ENCODE assay signal across 18 cellular contexts in the genomic region with DNA sequence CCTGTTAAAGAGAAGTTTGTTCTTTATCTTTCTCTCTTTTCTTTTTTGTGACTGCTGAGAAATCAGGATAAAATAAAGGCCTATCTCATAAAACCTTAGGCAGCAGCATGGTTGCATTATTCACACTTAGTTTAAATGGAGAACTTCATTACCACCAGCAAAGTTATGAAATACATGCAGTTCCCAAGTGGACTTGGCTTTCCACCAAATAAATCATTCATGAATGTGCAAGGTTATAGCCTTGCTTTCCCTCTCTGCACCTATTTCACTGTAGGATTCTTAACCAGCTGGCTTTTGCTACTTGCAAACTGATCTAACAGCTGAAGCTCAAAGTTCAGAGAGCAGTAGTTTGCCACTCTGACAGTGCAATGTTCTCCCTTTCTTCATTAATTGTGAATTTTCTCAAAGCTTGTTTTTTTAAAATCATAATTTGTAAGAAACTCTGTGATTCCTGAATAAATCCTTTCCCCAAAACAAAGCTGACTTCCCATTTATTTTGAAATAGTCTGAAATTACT.
A peak's percentile ranks its signal among the peaks of the same experiment; 100 is the strongest.
DNase-seq lines count a peak whose midpoint lies in the region; ATAC-seq, FAIRE-seq and TF ChIP-seq lines count a peak whose summit lies in the region.
"Had no signal": no experiment of that assay in that cellular context is flagged by ENCODE, and none has a peak within 500 bp of the region (broad histone marks: within the 10 kb centered on the region; RNA-seq: fewer than 3 reads in every experiment).

No MANE protein-coding gene starts in this region.

- H2AFZ ChIP-seq in PC-3 (ENCODE audit: low read length) = no peak overlapping the region

- H2BK5ac ChIP-seq in mesendoderm (ENCODE audit: low read length) = no peak overlapping the region

- no peak overlapping the region for H3K56ac ChIP-seq in mesendoderm (ENCODE audit: low read length)

- no peak for ATAC-seq in PC-3
- ATAC-seq: A549, GM12878, HCT116, K562 had no signal

- no peak for FAIRE-seq in bronchial epithelial cell (lab: Jason Lieb, UNC)
- FAIRE-seq: A549, GM12878, K562 had no signal

- no peaks in the 10 kb centered on the region for H3K79me1 ChIP-seq in mesendoderm (ENCODE audit: low read length)

- H3K23ac ChIP-seq in mesendoderm (ENCODE audit: low read length) = no peak overlapping the region

- BruUV-seq in A673 (replicated peaks; lab: Mats Ljungman, UMichigan) (no TSS peak), PC-3 (replicated peaks; lab: Mats Ljungman, UMichigan) (no TSS peak)

- H3K27ac ChIP-seq in A673 (ENCODE audit: low read depth, low read length, poor library complexity, severe bottlenecking) (peak overlapping the region; percentile 42), mesendoderm (ENCODE audit: low read depth, low read length) (no peak overlapping the region), PC-3 (ENCODE audit: low read length) (no peak overlapping the region)
- H3K27ac ChIP-seq: A549, HL-60 had no signal

- H3K9me3 ChIP-seq in A673 (ENCODE audit: low read depth, low read length, poor library complexity, severe bottlenecking) (no peaks in the 10 kb centered on the region), PC-3 (ENCODE audit: low read length) (no peaks in the 10 kb centered on the region)
- H3K9me3 ChIP-seq: A549, Caco-2 had no signal

- H4K20me1 ChIP-seq in PC-3 (ENCODE audit: low read length) = no peaks in the 10 kb centered on the region

- intact Hi-C loops in A673 (cut with micrococcal nuclease; ENCODE audit: unreplicated experiment) = no loop called here
- intact Hi-C loops in PC-3 (cut with micrococcal nuclease) = no loop called here

- POLR2A ChIA-PET in A673 (lab: Charles Lee; ENCODE audit: low non-redundant PET) = no interaction called here
- POLR2A ChIA-PET in PC-3 (lab: Charles Lee; ENCODE audit: unreplicated experiment) = no interaction called here

- H3K4me3 ChIP-seq in A673 (ENCODE audit: low read depth, low read length, poor library complexity, severe bottlenecking) (no peak overlapping the region), bronchial epithelial cell (ENCODE audit: low read depth, low read length) (no peak overlapping the region), mesendoderm (ENCODE audit: low read length) (no peak overlapping the region), PC-3 (ENCODE audit: low read length) (no peak overlapping the region)
- H3K4me3 ChIP-seq: A549, GM12878, K562 had no signal

- H3K4me1 ChIP-seq in A673 (ENCODE audit: insufficient read depth, low read length, poor library complexity, severe bottlenecking) (peaks cover 6% of the 10 kb centered on the region), mesendoderm (ENCODE audit: control insufficient read depth, low read depth, low read length) (no peaks in the 10 kb centered on the region), PC-3 (ENCODE audit: insufficient read depth, low read length) (no peaks in the 10 kb centered on the region)
- H3K4me1 ChIP-seq: A549, Caco-2 had no signal

- H3F3A ChIP-seq in PC-3 (ENCODE audit: low read length, unreplicated experiment) = no peaks in the 10 kb centered on the region

- no peaks in the 10 kb centered on the region for H3K27me3 ChIP-seq in A673 (replicated peaks; ENCODE audit: insufficient read depth, low read depth, low read length, poor library complexity)
- no peaks in the 10 kb centered on the region for H3K27me3 ChIP-seq in bronchial epithelial cell (ENCODE audit: control insufficient read depth, insufficient read depth, low read length)
- no peaks in the 10 kb centered on the region for H3K27me3 ChIP-seq in mesendoderm (ENCODE audit: insufficient read depth, low read length, poor library complexity)
- H3K27me3 ChIP-seq in PC-3 (ENCODE audit: low read length) = no peaks in the 10 kb centered on the region

- no peak overlapping the region for H2AK5ac ChIP-seq in mesendoderm (ENCODE audit: low read length)

- no peaks in the 10 kb centered on the region for H3K36me3 ChIP-seq in A673 (ENCODE audit: insufficient read depth, low read length, poor library complexity, severe bottlenecking)
- H3K36me3 ChIP-seq in bronchial epithelial cell (ENCODE audit: control insufficient read depth, insufficient read depth, low read length) = no peaks in the 10 kb centered on the region
- no peaks in the 10 kb centered on the region for H3K36me3 ChIP-seq in mesendoderm (ENCODE audit: control insufficient read depth, insufficient read depth, low read length)
- H3K36me3 ChIP-seq in PC-3 (ENCODE audit: low read depth, low read length) = no peaks in the 10 kb centered on the region

- H3K18ac ChIP-seq in mesendoderm (ENCODE audit: low read length) = peak overlapping the region; percentile 84

- H2BK15ac ChIP-seq in mesendoderm (replicated peaks; ENCODE audit: low read depth) = no peak overlapping the region

- H3K9me2 ChIP-seq in PC-3 (replicated peaks; ENCODE audit: low read length) = no peaks in the 10 kb centered on the region

- no peak overlapping the region for H2BK120ac ChIP-seq in mesendoderm (ENCODE audit: low read depth, low read length)

- CTCF ChIA-PET in A673 (lab: Charles Lee) (no interaction called here), PC-3 (lab: Charles Lee) (no interaction called here)

- H3K9ac ChIP-seq in mesendoderm (ENCODE audit: low read length) = no peak overlapping the region
- H3K9ac ChIP-seq in PC-3 (ENCODE audit: low read length) = no peak overlapping the region

- H3K79me2 ChIP-seq in mesendoderm (ENCODE audit: control insufficient read depth, insufficient read depth, low read length) (no peaks in the 10 kb centered on the region), PC-3 (ENCODE audit: low read length) (no peaks in the 10 kb centered on the region)

- H4K5ac ChIP-seq in mesendoderm (ENCODE audit: low read length) = no peak overlapping the region

- H3K4me2 ChIP-seq in mesendoderm (ENCODE audit: low read length) (no peak overlapping the region), PC-3 (ENCODE audit: low read length) (no peak overlapping the region)
- H3K4me2 ChIP-seq: A549 had no signal

- no peak overlapping the region for H3K4ac ChIP-seq in mesendoderm (ENCODE audit: low read depth, low read length)

- TF ChIP-seq CTCF in A673 (conservative IDR thresholded peaks at IDR 0.05; ENCODE audit: low read depth, low read length) = no peak
- no peak for TF ChIP-seq CTCF in bronchial epithelial cell (IDR thresholded peaks at IDR 0.05; ENCODE audit: insufficient read depth, low read length, severe bottlenecking)
- no peak for TF ChIP-seq CTCF in PC-3 (conservative IDR thresholded peaks at IDR 0.05; ENCODE audit: low read depth, low read length)

- DNase-seq in A673 (ENCODE audit: low spot score) (peak; percentile 35), NCI-H226 (peak; percentile 60), bronchial epithelial cell (ENCODE audit: low read depth) (peak; percentile 48), mesendoderm (no peak), PC-3 (no peak), ecto neural progenitor cell (ENCODE audit: low spot score) (no peak)
- DNase-seq in activated T-cell treated with anti-CD3 and anti-CD28 coated beads, Interleukin-2, amount 50 U/mL, for 48 hours = no peak
- DNase-seq in activated naive CD4-positive, alpha-beta T cell treated with anti-CD3 and anti-CD28 coated beads, Interleukin-2, amount 50 U/mL, for 16 hours = no peak
- DNase-seq: Caco-2, NCI-H1092, NCI-H1694, NCI-H2107, NCI-H446 had no signal

- no peak overlapping the region for H4K8ac ChIP-seq in mesendoderm (ENCODE audit: low read depth, low read length)

Comparison
In these comparisons a context has a peak if more than half of its experiments do, and no peak if none do; other contexts are left out.
1. DNase-seq: peak in A673 (single experiment), NCI-H226 (single experiment) and bronchial epithelial cell (single experiment); none in mesendoderm (single experiment), activated T-cell treated with anti-CD3 and anti-CD28 coated beads, Interleukin-2, amount 50 U/mL, for 48 hours (0 of 2), PC-3 (single experiment), ecto neural progenitor cell (single experiment) and activated naive CD4-positive, alpha-beta T cell treated with anti-CD3 and anti-CD28 coated beads, Interleukin-2, amount 50 U/mL, for 16 hours (single experiment).